19 cellular contexts compared by ENCODE assay signal in the genomic region with DNA sequence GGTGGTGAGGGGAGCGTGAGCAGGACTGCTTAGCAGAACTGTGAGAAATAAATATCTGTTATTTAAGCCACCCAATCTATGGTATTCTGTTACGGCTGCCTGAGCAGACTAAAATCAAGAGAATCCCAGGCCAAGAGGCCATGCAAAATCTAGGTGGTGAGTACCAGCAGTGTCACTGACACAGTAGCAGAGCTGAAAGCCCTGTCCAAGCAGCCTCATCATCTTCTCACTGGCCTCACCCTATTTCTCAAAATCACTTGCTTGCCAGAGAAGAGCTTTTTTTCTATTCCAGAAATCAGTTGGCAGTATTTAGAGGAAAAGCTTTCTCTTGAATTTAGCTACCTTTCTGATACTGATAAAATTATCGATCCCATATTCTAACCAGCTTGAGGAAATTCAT.
"Had no signal": no experiment of that assay in that cellular context is flagged by ENCODE, and none has a peak within 500 bp of the region (broad histone marks: within the 10 kb centered on the region; RNA-seq: fewer than 3 reads in every experiment).

No MANE protein-coding gene starts in this region.

- H3K4me1 ChIP-seq: adrenal gland, colonic mucosa had no signal

- H3K36me3 ChIP-seq: adrenal gland, colonic mucosa, thoracic aorta had no signal

- H3K4me3 ChIP-seq: adrenal gland, colonic mucosa, lung, skin epidermis, thoracic aorta had no signal

- H3K27me3 ChIP-seq: adrenal gland, colonic mucosa had no signal

- ATAC-seq: activated CD4-positive, CD25-positive, alpha-beta regulatory T cell treated with anti-CD3 and anti-CD28 coated beads, Interleukin-2, amount 50 U/mL, for 24 hours; activated T-cell treated with anti-CD3 and anti-CD28 coated beads, Interleukin-2, amount 50 U/mL, for 72 hours had no signal

- DNase-seq: activated effector memory CD4-positive, alpha-beta T cell treated with anti-CD3 and anti-CD28 coated beads, Interleukin-2, amount 50 U/mL, for 16 hours; activated T-cell treated with anti-CD3 and anti-CD28 coated beads, Interleukin-2, amount 50 U/mL, for 72 hours; adrenal gland; central memory CD4-positive, alpha-beta T cell; colonic mucosa; erythroblast; midbrain; nucleus accumbens; posterior cingulate gyrus; SHP77; SK-N-SH; stimulated activated CD4-positive, alpha-beta T cell treated with anti-CD3 and anti-CD28 coated beads, Interleukin-15, amount 100 ng/mL, for 24 hours; stimulated activated CD4-positive, alpha-beta T cell treated with anti-CD3 and anti-CD28 coated beads, Interleukin-2, amount 100 ng/mL, for 48 hours; T-helper 1 cell; T-helper 9 cell had no signal

- H3K9me3 ChIP-seq: adrenal gland, colonic mucosa, SK-N-SH, thoracic aorta had no signal

- H3K9ac ChIP-seq: SK-N-SH had no signal

- H3K4me2 ChIP-seq: SK-N-SH had no signal

- H3K27ac ChIP-seq: adrenal gland, colonic mucosa, thoracic aorta had no signal
